22 cellular contexts compared by ENCODE assay signal in the genomic region with DNA sequence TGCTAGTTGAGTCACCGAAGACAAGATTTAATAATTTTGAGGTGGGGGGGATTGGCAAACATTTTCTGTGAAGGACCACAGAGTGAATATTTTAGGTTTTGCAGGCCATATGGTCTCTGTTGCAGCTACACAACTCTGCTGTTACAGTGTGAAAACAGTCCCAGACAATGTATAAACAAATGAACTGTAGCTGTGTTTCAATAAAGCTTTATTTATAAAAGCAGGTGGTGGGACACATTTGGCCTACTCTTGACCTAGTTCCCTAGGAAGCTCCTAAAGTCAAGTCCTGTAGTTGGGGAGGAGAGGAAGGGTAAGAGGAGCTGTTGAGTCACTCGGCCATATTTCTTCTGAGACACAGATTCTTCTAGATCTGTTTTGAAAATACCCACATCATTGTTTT.
DNase-seq lines count a peak whose midpoint lies in the region; ATAC-seq, FAIRE-seq and TF ChIP-seq lines count a peak whose summit lies in the region.
"Had no signal": no experiment of that assay in that cellular context is flagged by ENCODE, and none has a peak within 500 bp of the region (broad histone marks: within the 10 kb centered on the region; RNA-seq: fewer than 3 reads in every experiment).

No MANE protein-coding gene starts in this region.

- H3K79me2 ChIP-seq in Karpas-422 (ENCODE audit: low read length): peaks cover 18% of the 10 kb centered on the region
- H3K79me2 ChIP-seq in K562 (ENCODE audit: control insufficient read depth, insufficient read depth, low read length): no peaks in the 10 kb centered on the region

- peaks cover 88% of the 10 kb centered on the region for H3K36me3 ChIP-seq in Karpas-422 (ENCODE audit: insufficient read depth, low read length)
- H3K36me3 ChIP-seq in K562 (ENCODE audit: control insufficient read depth, insufficient read depth, low read length): no peaks in the 10 kb centered on the region

- H3K9me3 ChIP-seq in Karpas-422 (ENCODE audit: low read length) (no peaks in the 10 kb centered on the region), K562 (replicated peaks; ENCODE audit: control insufficient read depth, insufficient read depth, low read depth, low read length) (no peaks in the 10 kb centered on the region)
- H3K9me3 ChIP-seq: A549, BLaER1, Caco-2 had no signal

- H3K9me3 Mint-ChIP-seq in natural killer cell treated with Interleukin-12 subunit alpha and Interleukin-12 subunit beta and Interleukin-15 and Interleukin-18, amount 100 ng/mL, for 72 hours: no peaks in the 10 kb centered on the region
- H3K9me3 Mint-ChIP-seq in natural killer cell (no peaks in the 10 kb centered on the region), MCF 10A (ENCODE audit: unreplicated experiment) (no peaks in the 10 kb centered on the region)
- H3K9me3 Mint-ChIP-seq: CD4-positive, CD25-positive, alpha-beta regulatory T cell; CD8-positive, alpha-beta T cell had no signal

- ATAC-seq in natural killer cell treated with Interleukin-12 subunit alpha and Interleukin-12 subunit beta and Interleukin-15 and Interleukin-18, amount 100 ng/mL, for 72 hours: no peak
- ATAC-seq in natural killer cell (no peak), K562 (no peak), GM21390 (IDR thresholded peaks at IDR 0.05; ENCODE audit: unreplicated experiment) (no peak)
- ATAC-seq: A549; CD8-positive, alpha-beta T cell had no signal

- no peak overlapping the region for H3K4me3 ChIP-seq in Karpas-422 (ENCODE audit: low read length)
- no peak overlapping the region for H3K4me3 ChIP-seq in K562
- H3K4me3 ChIP-seq: A549, BLaER1, GM23248 had no signal

- H3K27me3 ChIP-seq in Karpas-422 (ENCODE audit: low read length): no peaks in the 10 kb centered on the region
- H3K27me3 ChIP-seq in K562 (ENCODE audit: control insufficient read depth in 2 of 2, insufficient read depth in 2 of 2, low read length in 2 of 2): peaks cover 21 to 52% of the 10 kb centered on the region in 2 experiments
- H3K27me3 ChIP-seq: BLaER1 had no signal

- TF ChIP-seq CTCF in natural killer cell (IDR thresholded peaks at IDR 0.05): no peak
- TF ChIP-seq CTCF in K562 (IDR thresholded peaks at IDR 0.05 in 2 of 3, conservative IDR thresholded peaks at IDR 0.05 in 1 of 3; ENCODE audit: insufficient read depth in 2 of 3, low read depth in 1 of 3, low read length in 3 of 3): no peak
- TF ChIP-seq CTCF in MCF 10A (IDR thresholded peaks at IDR 0.05; ENCODE audit: unreplicated experiment): no peak

- peaks cover 0 to 5% of the 10 kb centered on the region in 2 donors for H3K4me1 Mint-ChIP-seq in natural killer cell treated with Interleukin-12 subunit alpha and Interleukin-12 subunit beta and Interleukin-15 and Interleukin-18, amount 100 ng/mL, for 72 hours (ENCODE audit: low read depth in 2 of 2)
- H3K4me1 Mint-ChIP-seq in natural killer cell: no peaks in the 10 kb centered on the region
- no peaks in the 10 kb centered on the region for H3K4me1 Mint-ChIP-seq in MCF 10A (ENCODE audit: insufficient read depth, unreplicated experiment)
- H3K4me1 Mint-ChIP-seq: CD4-positive, CD25-positive, alpha-beta regulatory T cell had no signal

- H3K27ac ChIP-seq in Karpas-422 (ENCODE audit: low read length): peak overlapping the region; percentile 83
- no peak overlapping the region for H3K27ac ChIP-seq in K562 (ENCODE audit: extremely low read depth, low read depth, low read length)
- H3K27ac ChIP-seq: A549, BLaER1, C4-2B, GM23248 had no signal

- H3K27me3 Mint-ChIP-seq in natural killer cell treated with Interleukin-12 subunit alpha and Interleukin-12 subunit beta and Interleukin-15 and Interleukin-18, amount 100 ng/mL, for 72 hours: no peaks in the 10 kb centered on the region
- no peaks in the 10 kb centered on the region for H3K27me3 Mint-ChIP-seq in natural killer cell (ENCODE audit: low read depth in 2 of 2)
- no peaks in the 10 kb centered on the region for H3K27me3 Mint-ChIP-seq in MCF 10A (ENCODE audit: insufficient read depth, unreplicated experiment)
- H3K27me3 Mint-ChIP-seq: CD4-positive, CD25-positive, alpha-beta regulatory T cell had no signal

- H4K20me1 ChIP-seq in Karpas-422 (ENCODE audit: insufficient read depth, low read depth, low read length) (peaks cover 34% of the 10 kb centered on the region; the same call in 1 of the 2 replicates), K562 (replicated peaks; ENCODE audit: control insufficient read depth, insufficient read depth, low read length) (no peaks in the 10 kb centered on the region; the same call in 1 of the 2 replicates)
- H4K20me1 ChIP-seq: BLaER1 had no signal

- H3K4me3 Mint-ChIP-seq in natural killer cell treated with Interleukin-12 subunit alpha and Interleukin-12 subunit beta and Interleukin-15 and Interleukin-18, amount 100 ng/mL, for 72 hours: no peak overlapping the region
- H3K4me3 Mint-ChIP-seq in natural killer cell (no peak overlapping the region), MCF 10A (ENCODE audit: unreplicated experiment) (no peak overlapping the region)
- H3K4me3 Mint-ChIP-seq: CD4-positive, CD25-positive, alpha-beta regulatory T cell; CD8-positive, alpha-beta T cell had no signal

- H3K36me3 Mint-ChIP-seq in natural killer cell treated with Interleukin-12 subunit alpha and Interleukin-12 subunit beta and Interleukin-15 and Interleukin-18, amount 100 ng/mL, for 72 hours: peaks cover 17% of the 10 kb centered on the region
- H3K36me3 Mint-ChIP-seq in natural killer cell (peaks cover 43% of the 10 kb centered on the region), MCF 10A (ENCODE audit: insufficient read depth, unreplicated experiment) (no peaks in the 10 kb centered on the region)
- H3K36me3 Mint-ChIP-seq: CD4-positive, CD25-positive, alpha-beta regulatory T cell; CD8-positive, alpha-beta T cell had no signal

- no peak for TF ChIP-seq POLR2A in K562 (conservative IDR thresholded peaks at IDR 0.05)

- POLR2A ChIA-PET in K562 (lab: Yijun Ruan, JAX) (no interaction called here), MCF 10A (lab: Yijun Ruan, JAX) (interaction anchor here (0.7 kb wide), 1 partner anchor 17 kb away, joined by 3 read pairs; no protein-coding TSS in a partner anchor)

- peak; percentile 8 for DNase-seq in natural killer cell treated with Interleukin-12 subunit alpha and Interleukin-12 subunit beta and Interleukin-15 and Interleukin-18, amount 100 ng/mL, for 72 hours (ENCODE audit: low spot score)
- DNase-seq in natural killer cell (no peak), Karpas-422 (no peak), K562 (ENCODE audit: extremely low read depth in 1 of 4, low spot score in 3 of 4) (no peak), MCF 10A (ENCODE audit: unreplicated experiment) (no peak), NCI-H2107 treated with DMSO at 0.1 percent for 48 hours (lab: John Stamatoyannopoulos, UW; ENCODE audit: unreplicated experiment) (no peak)
- DNase-seq: 8988T; ACHN; Caco-2; CD4-positive, CD25-positive, alpha-beta regulatory T cell; CD8-positive, alpha-beta T cell; DMS79; GF-D8; GM23248; H7; HCEC 1CT had no signal

- in situ Hi-C loops in K562 (cut with MboI): no loop called here

- H3K27ac Mint-ChIP-seq in natural killer cell treated with Interleukin-12 subunit alpha and Interleukin-12 subunit beta and Interleukin-15 and Interleukin-18, amount 100 ng/mL, for 72 hours: peak overlapping the region in 1 of 2 donors; percentile 16
- H3K27ac Mint-ChIP-seq in natural killer cell (peak overlapping the region in 1 of 2 donors; percentile 15), MCF 10A (ENCODE audit: low read depth, unreplicated experiment) (no peak overlapping the region)
- H3K27ac Mint-ChIP-seq: CD4-positive, CD25-positive, alpha-beta regulatory T cell; CD8-positive, alpha-beta T cell had no signal

- 2% methylated on average over 2 of the region's 2 CpGs for WGBS in K562 (ENCODE audit: insufficient coverage, low coverage, missing lambda C conversion rate)

- CTCF ChIA-PET in K562 (lab: Yijun Ruan, JAX; ENCODE audit: low intra/inter-chr PET ratio): no interaction called here
- CTCF ChIA-PET in MCF 10A (lab: Yijun Ruan, JAX): interaction anchor here (0.6 to 1.5 kb wide), 4 partner anchors 11 to 312 kb away, joined by 3 to 6 read pairs (median 3); no protein-coding TSS in a partner anchor

- no peaks in the 10 kb centered on the region for H3K9me2 ChIP-seq in Karpas-422 (replicated peaks; ENCODE audit: insufficient read depth, low read length)

- intact Hi-C loops in natural killer cell (cut with micrococcal nuclease) (no loop called here), K562 (cut with micrococcal nuclease) (no loop called here), MCF 10A (cut with micrococcal nuclease) (no loop called here)

- FAIRE-seq in K562 (lab: Jason Lieb, UNC): no peak
- FAIRE-seq: A549, GM12892, H1 had no signal

- TF ChIP-seq EP300 in K562 (IDR thresholded peaks at IDR 0.05; ENCODE audit: low read length): no peak

- TF ChIP-seq RAD21 in K562 (CRISPR knock-in tag; conservative IDR thresholded peaks at IDR 0.05 in 1 of 2, IDR thresholded peaks at IDR 0.05 in 1 of 2): no peak

- H3K9ac ChIP-seq in Karpas-422 (ENCODE audit: low read length): no peak overlapping the region
- H3K9ac ChIP-seq in K562 (ENCODE audit: insufficient read depth in 1 of 2, low read depth in 2 of 2, low read length in 2 of 2): no peak overlapping the region
- H3K9ac ChIP-seq: BLaER1, GM23248 had no signal

- H3K4me2 ChIP-seq in Karpas-422 (ENCODE audit: low read depth, low read length, poor library complexity, severe bottlenecking) (no peak overlapping the region), K562 (ENCODE audit: insufficient read depth, low read length) (no peak overlapping the region)
- H3K4me2 ChIP-seq: A549, BLaER1 had no signal

- BruUV-seq in K562 (replicated peaks; lab: Mats Ljungman, UMichigan) (no TSS peak), MCF 10A (replicated peaks; lab: Mats Ljungman, UMichigan) (no TSS peak)

- H2AFZ ChIP-seq in Karpas-422 (ENCODE audit: low read length) (no peak overlapping the region), K562 (ENCODE audit: low read depth, low read length) (no peak overlapping the region)
- H2AFZ ChIP-seq: GM23248 had no signal

- no peaks in the 10 kb centered on the region for H3K9me1 ChIP-seq in K562 (ENCODE audit: control insufficient read depth, insufficient read depth, low read length)

- H3K4me1 ChIP-seq in Karpas-422 (ENCODE audit: low read length) (peaks cover 43% of the 10 kb centered on the region), K562 (replicated peaks in 1 of 2; ENCODE audit: control insufficient read depth in 2 of 2, insufficient read depth in 2 of 2, low read length in 2 of 2) (no peaks in the 10 kb centered on the region)
- H3K4me1 ChIP-seq: A549, BLaER1, Caco-2 had no signal
